ENCODE assay signal across 1 cellular context in genomic region chr11:35629511-35629910, GRCh38.
TF ChIP-seq lines count a peak whose summit lies in the region.

No MANE protein-coding gene starts in this region.

TF ChIP-seq in GM23338, 12 proteins besides CTCF, POLR2A, EP300 and RAD21 (continued from another document):
- TF ChIP-seq REST (IDR thresholded peaks at IDR 0.05; ENCODE audit: unreplicated experiment) (no peak), ETS1 (IDR thresholded peaks at IDR 0.05) (no peak), EZH2 (IDR thresholded peaks at IDR 0.05; ENCODE audit: low read depth, unreplicated experiment) (no peak), CREB1 (CRISPR knock-in tag; IDR thresholded peaks at IDR 0.05; ENCODE audit: low read depth) (no peak), ZNF114 (CRISPR knock-in tag; IDR thresholded peaks at IDR 0.05) (no peak), ZNF462 (CRISPR knock-in tag; IDR thresholded peaks at IDR 0.05) (no peak), JUNB (IDR thresholded peaks at IDR 0.05; ENCODE audit: unreplicated experiment) (no peak), NANOG (IDR thresholded peaks at IDR 0.05; ENCODE audit: borderline replicate concordance) (no peak), POLR2AphosphoS5 (IDR thresholded peaks at IDR 0.05; ENCODE audit: low read depth) (no peak)
